In genomic region chr1:11735854-11736745, GRCh38 we compare ENCODE assay signal across 1 cellular context.
TF ChIP-seq lines count a peak whose summit lies in the region.

A gene with protein sequence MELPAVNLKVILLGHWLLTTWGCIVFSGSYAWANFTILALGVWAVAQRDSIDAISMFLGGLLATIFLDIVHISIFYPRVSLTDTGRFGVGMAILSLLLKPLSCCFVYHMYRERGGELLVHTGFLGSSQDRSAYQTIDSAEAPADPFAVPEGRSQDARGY (plus strand): TSS chr1:11736136. CDS start chr1:11736209, 73 bp downstream.

TF ChIP-seq in K562, 482 proteins besides CTCF, POLR2A, EP300 and RAD21 (continued from another document and continues in another):
- TF ChIP-seq ETV6 (IDR thresholded peaks at IDR 0.05; ENCODE audit: borderline replicate concordance in 1 of 2, low read depth in 2 of 2, low read length in 1 of 2) (peak in 1 of 2 experiments; percentile 79; a peak in 1 of 4 replicates), ETV6 (CRISPR knock-in tag; IDR thresholded peaks at IDR 0.05; ENCODE audit: borderline replicate concordance) (no peak), POLR2G (IDR thresholded peaks at IDR 0.05; ENCODE audit: low read depth, low read length) (peak; percentile 80), NR2C1 (IDR thresholded peaks at IDR 0.05) (no peak), NR2C1 (tag; IDR thresholded peaks at IDR 0.05) (peak; percentile 46; the same call in 1 of the 2 replicates), ZNF347 (CRISPR knock-in tag; IDR thresholded peaks at IDR 0.05; ENCODE audit: low read depth) (no peak), EP400 (IDR thresholded peaks at IDR 0.05) (peak; percentile 53), BCOR (IDR thresholded peaks at IDR 0.05) (peak; percentile 63; the same call in 1 of the 2 replicates), TBP (optimal IDR thresholded peaks at IDR 0.05; ENCODE audit: low read depth, low read length) (peak; percentile 22), TCF7 (IDR thresholded peaks at IDR 0.05; ENCODE audit: borderline replicate concordance) (no peak), MAFG (tag; conservative IDR thresholded peaks at IDR 0.05) (peak; percentile 64), ZBTB1 (CRISPR knock-in tag; IDR thresholded peaks at IDR 0.05; ENCODE audit: borderline replicate concordance, low read depth) (no peak), RNF2 (IDR thresholded peaks at IDR 0.05) (peak; percentile 43; the same call in 1 of the 2 replicates), MAZ (CRISPR knock-in tag; conservative IDR thresholded peaks at IDR 0.05 in 1 of 2, IDR thresholded peaks at IDR 0.05 in 1 of 2) (peak; percentile 82 to 87), CBFA2T3 (IDR thresholded peaks at IDR 0.05) (no peak), SLC30A9 (CRISPR knock-in tag; IDR thresholded peaks at IDR 0.05) (no peak), KLF16 (IDR thresholded peaks at IDR 0.05) (peak; percentile 36; the same call in 1 of the 2 replicates), HMG20B (CRISPR knock-in tag; IDR thresholded peaks at IDR 0.05) (no peak), MNT (conservative IDR thresholded peaks at IDR 0.05) (peak; percentile 96 to 97), THRB (CRISPR knock-in tag; conservative IDR thresholded peaks at IDR 0.05) (peak; percentile 80; the same call in 1 of the 2 replicates), HMBOX1 (IDR thresholded peaks at IDR 0.05) (no peak), ZNF224 (CRISPR knock-in tag; IDR thresholded peaks at IDR 0.05) (no peak), RHOXF2B (CRISPR knock-in tag; conservative IDR thresholded peaks at IDR 0.05) (0 out of 2 replicates have a peak, but pooled peaks have one; percentile 81), SMARCE1 (IDR thresholded peaks at IDR 0.05) (peak; percentile 49; the same call in 1 of the 2 replicates), BHLHE40 (IDR thresholded peaks at IDR 0.05; ENCODE audit: low read length) (peak; percentile 91), SIN3B (IDR thresholded peaks at IDR 0.05; ENCODE audit: low read depth) (peak; percentile 80), ZNF445 (CRISPR knock-in tag; IDR thresholded peaks at IDR 0.05; ENCODE audit: low read depth) (no peak), RAD51 (IDR thresholded peaks at IDR 0.05; ENCODE audit: borderline replicate concordance, low read depth) (peak; percentile 100), ARNT (IDR thresholded peaks at IDR 0.05) (no peak), HNRNPL (IDR thresholded peaks at IDR 0.05; ENCODE audit: low read depth, low read length) (peak; percentile 78; the same call in 1 of the 2 replicates), ILF3 (IDR thresholded peaks at IDR 0.05; ENCODE audit: borderline replicate concordance) (no peak; the same call in 1 of the 2 replicates), TARDBP (IDR thresholded peaks at IDR 0.05) (no peak; the same call in 1 of the 2 replicates), PRDM10 (IDR thresholded peaks at IDR 0.05; ENCODE audit: partially characterized antibody) (peak; percentile 82), CREM (IDR thresholded peaks at IDR 0.05; ENCODE audit: low read depth) (peak; percentile 51; the same call in 1 of the 2 replicates), ZNF143 (CRISPR knock-in tag; IDR thresholded peaks at IDR 0.05) (peak; percentile 56; the same call in 1 of the 2 replicates), CREB1 (IDR thresholded peaks at IDR 0.05) (peak; percentile 39; the same call in 1 of the 2 replicates), CREB1 (CRISPR knock-in tag; IDR thresholded peaks at IDR 0.05) (peak; percentile 36; the same call in 1 of the 2 replicates), SMAD3 (CRISPR knock-in tag; conservative IDR thresholded peaks at IDR 0.05) (no peak), FOXJ2 (tag; IDR thresholded peaks at IDR 0.05) (peak; percentile 93)
- TF ChIP-seq, protein P1, sequence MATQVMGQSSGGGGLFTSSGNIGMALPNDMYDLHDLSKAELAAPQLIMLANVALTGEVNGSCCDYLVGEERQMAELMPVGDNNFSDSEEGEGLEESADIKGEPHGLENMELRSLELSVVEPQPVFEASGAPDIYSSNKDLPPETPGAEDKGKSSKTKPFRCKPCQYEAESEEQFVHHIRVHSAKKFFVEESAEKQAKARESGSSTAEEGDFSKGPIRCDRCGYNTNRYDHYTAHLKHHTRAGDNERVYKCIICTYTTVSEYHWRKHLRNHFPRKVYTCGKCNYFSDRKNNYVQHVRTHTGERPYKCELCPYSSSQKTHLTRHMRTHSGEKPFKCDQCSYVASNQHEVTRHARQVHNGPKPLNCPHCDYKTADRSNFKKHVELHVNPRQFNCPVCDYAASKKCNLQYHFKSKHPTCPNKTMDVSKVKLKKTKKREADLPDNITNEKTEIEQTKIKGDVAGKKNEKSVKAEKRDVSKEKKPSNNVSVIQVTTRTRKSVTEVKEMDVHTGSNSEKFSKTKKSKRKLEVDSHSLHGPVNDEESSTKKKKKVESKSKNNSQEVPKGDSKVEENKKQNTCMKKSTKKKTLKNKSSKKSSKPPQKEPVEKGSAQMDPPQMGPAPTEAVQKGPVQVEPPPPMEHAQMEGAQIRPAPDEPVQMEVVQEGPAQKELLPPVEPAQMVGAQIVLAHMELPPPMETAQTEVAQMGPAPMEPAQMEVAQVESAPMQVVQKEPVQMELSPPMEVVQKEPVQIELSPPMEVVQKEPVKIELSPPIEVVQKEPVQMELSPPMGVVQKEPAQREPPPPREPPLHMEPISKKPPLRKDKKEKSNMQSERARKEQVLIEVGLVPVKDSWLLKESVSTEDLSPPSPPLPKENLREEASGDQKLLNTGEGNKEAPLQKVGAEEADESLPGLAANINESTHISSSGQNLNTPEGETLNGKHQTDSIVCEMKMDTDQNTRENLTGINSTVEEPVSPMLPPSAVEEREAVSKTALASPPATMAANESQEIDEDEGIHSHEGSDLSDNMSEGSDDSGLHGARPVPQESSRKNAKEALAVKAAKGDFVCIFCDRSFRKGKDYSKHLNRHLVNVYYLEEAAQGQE (CRISPR knock-in tag; IDR thresholded peaks at IDR 0.05; ENCODE audit: low read depth): peak; percentile 22; the same call in 1 of the 2 replicates
- TF ChIP-seq, protein P2, sequence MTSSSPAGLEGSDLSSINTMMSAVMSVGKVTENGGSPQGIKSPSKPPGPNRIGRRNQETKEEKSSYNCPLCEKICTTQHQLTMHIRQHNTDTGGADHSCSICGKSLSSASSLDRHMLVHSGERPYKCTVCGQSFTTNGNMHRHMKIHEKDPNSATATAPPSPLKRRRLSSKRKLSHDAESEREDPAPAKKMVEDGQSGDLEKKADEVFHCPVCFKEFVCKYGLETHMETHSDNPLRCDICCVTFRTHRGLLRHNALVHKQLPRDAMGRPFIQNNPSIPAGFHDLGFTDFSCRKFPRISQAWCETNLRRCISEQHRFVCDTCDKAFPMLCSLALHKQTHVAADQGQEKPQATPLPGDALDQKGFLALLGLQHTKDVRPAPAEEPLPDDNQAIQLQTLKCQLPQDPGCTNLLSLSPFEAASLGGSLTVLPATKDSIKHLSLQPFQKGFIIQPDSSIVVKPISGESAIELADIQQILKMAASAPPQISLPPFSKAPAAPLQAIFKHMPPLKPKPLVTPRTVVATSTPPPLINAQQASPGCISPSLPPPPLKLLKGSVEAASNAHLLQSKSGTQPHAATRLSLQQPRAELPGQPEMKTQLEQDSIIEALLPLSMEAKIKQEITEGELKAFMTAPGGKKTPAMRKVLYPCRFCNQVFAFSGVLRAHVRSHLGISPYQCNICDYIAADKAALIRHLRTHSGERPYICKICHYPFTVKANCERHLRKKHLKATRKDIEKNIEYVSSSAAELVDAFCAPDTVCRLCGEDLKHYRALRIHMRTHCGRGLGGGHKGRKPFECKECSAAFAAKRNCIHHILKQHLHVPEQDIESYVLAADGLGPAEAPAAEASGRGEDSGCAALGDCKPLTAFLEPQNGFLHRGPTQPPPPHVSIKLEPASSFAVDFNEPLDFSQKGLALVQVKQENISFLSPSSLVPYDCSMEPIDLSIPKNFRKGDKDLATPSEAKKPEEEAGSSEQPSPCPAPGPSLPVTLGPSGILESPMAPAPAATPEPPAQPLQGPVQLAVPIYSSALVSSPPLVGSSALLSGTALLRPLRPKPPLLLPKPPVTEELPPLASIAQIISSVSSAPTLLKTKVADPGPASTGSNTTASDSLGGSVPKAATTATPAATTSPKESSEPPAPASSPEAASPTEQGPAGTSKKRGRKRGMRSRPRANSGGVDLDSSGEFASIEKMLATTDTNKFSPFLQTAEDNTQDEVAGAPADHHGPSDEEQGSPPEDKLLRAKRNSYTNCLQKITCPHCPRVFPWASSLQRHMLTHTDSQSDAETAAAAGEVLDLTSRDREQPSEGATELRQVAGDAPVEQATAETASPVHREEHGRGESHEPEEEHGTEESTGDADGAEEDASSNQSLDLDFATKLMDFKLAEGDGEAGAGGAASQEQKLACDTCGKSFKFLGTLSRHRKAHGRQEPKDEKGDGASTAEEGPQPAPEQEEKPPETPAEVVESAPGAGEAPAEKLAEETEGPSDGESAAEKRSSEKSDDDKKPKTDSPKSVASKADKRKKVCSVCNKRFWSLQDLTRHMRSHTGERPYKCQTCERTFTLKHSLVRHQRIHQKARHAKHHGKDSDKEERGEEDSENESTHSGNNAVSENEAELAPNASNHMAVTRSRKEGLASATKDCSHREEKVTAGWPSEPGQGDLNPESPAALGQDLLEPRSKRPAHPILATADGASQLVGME (CRISPR knock-in tag; IDR thresholded peaks at IDR 0.05): 0 out of 2 replicates have a peak, but pooled peaks have one; percentile 14
